In genomic region chr3:46208167-46208704, GRCh38 we compare ENCODE assay signal across 8 cellular contexts. TPM values are rescaled to one million over a fixed set of nuclear protein-coding genes. Genes with fewer than 3 reads are reported as not detected.
DNase-seq lines count a peak whose midpoint lies in the region; ATAC-seq and TF ChIP-seq lines count a peak whose summit lies in the region.

CCR1 (minus strand) TSS chr3:46208313; CDS start chr3:46204313, 4,000 bp downstream.

- TF ChIP-seq CTCF in BJ (IDR thresholded peaks at IDR 0.05; ENCODE audit: insufficient read depth, low read depth, low read length) (peak; percentile 68), psoas muscle (IDR thresholded peaks at IDR 0.05) (no peak)

- H3K9me3 ChIP-seq in psoas muscle: no peaks in the 10 kb centered on the region

- CTCF ChIA-PET in BJ (lab: Yijun Ruan, JAX): interaction anchor here (0.6 to 4.1 kb wide), 23 partner anchors 8 to 285 kb away, joined by 3 to 33 read pairs (median 4); no protein-coding TSS in a partner anchor

- H3K36me3 ChIP-seq in BJ (ENCODE audit: control insufficient read depth, insufficient read depth, low read length) (no peaks in the 10 kb centered on the region), psoas muscle (ENCODE audit: insufficient read depth in 1 of 2, low read depth in 1 of 2) (no peaks in the 10 kb centered on the region)

- H3K27me3 ChIP-seq in BJ (ENCODE audit: control insufficient read depth, insufficient read depth, low read length) (peaks cover 2% of the 10 kb centered on the region; the same call in 1 of the 2 replicates), psoas muscle (ENCODE audit: insufficient read depth in 3 of 3, low read length in 2 of 3) (no peaks in the 10 kb centered on the region)

- H3K4me3 ChIP-seq in BJ (ENCODE audit: low read depth, low read length) (no peak within 1 kb of the TSS), psoas muscle (peak within 1 kb of the TSS; percentile 46)

- H3K27ac ChIP-seq in psoas muscle: peak within 1 kb of the TSS; percentile 36

- intact Hi-C loops in psoas muscle (cut with DNase I): no loop called here

- POLR2A ChIA-PET in BJ (lab: Charles Lee): no interaction called here

- 25 to 29% (median 28%) methylated on average over 3 of the region's 3 CpGs for WGBS in psoas muscle, 3 donors

- H3K4me1 ChIP-seq in psoas muscle: no peaks in the 10 kb centered on the region

- in situ Hi-C loops in KBM-7 (cut with MboI; ENCODE audit: low pct_unique_long_range_greater_than_20kb, low sequenced_read_pairs): loop anchor here (10.0 kb wide), 1 partner anchor 113 kb away; no protein-coding TSS in a partner anchor

- DNase-seq in BJ (ENCODE audit: low read depth) (no peak), KBM-7 (peak; percentile 84), glomerular visceral epithelial cell (ENCODE audit: extremely low spot score) (peak; percentile 11), psoas muscle (peak; percentile 60 to 62)
- peak; percentile 75 for DNase-seq in activated CD8-positive, alpha-beta memory T cell treated with anti-CD3 and anti-CD28 coated beads, Interleukin-2, amount 50 U/mL, for 48 hours
- DNase-seq in effector CD8-positive, alpha-beta T cell (lab: John Stamatoyannopoulos, UW): no peak

- ATAC-seq in GM19043 (IDR thresholded peaks at IDR 0.05; ENCODE audit: low read depth, unreplicated experiment) (peak; percentile 71), psoas muscle (peak in 1 of 4 donors; percentile 36), HG03139 (IDR thresholded peaks at IDR 0.05; ENCODE audit: unreplicated experiment) (no peak)

RNA-seq across cellular contexts. Expression of gene CCR1, which starts in this region (rescaled TPM):
- polyA plus RNA-seq in BJ (2011; rRNA removed): not detected in 2 replicates
- not detected in 2 replicates for polyA minus RNA-seq in BJ (2011; rRNA and poly(A)+ RNA removed)
- 1 to 10 TPM; 1.0 to 4.0 (median 1.8) TPM for total RNA-seq in psoas muscle
- under 1 TPM; 0.47 to 0.81 (median 0.49) TPM for polyA plus RNA-seq in psoas muscle

Comparison
In these comparisons a context has a peak if more than half of its experiments do, and no peak if none do; other contexts are left out.
1. DNase-seq: peak in KBM-7 (single experiment), activated CD8-positive, alpha-beta memory T cell treated with anti-CD3 and anti-CD28 coated beads, Interleukin-2, amount 50 U/mL, for 48 hours (single experiment), glomerular visceral epithelial cell (single experiment) and psoas muscle (2 of 2); none in BJ (single experiment) and effector CD8-positive, alpha-beta T cell (single experiment).